Comparison of ENCODE assay signal across 1 cellular context in the genomic region with DNA sequence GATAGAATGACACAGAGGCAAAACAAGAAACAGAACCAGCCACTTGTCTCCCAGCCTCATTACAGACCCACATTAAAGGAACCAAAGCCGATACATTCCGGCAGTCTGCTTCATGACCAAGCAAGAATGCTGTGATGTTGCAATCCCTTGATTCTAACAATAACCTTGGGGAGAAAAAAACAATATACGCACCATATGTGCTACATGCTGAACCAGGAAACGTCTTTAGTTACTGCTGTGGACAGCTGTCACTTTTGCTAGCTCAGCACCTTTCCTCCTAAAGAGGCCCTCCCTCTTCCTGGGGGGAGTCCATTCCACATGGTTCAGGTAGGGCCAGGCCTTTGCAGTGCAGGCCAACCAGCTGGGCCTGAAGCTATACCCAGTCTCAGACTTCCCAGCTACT.
TF ChIP-seq lines count a peak whose summit lies in the region.

No MANE protein-coding gene starts in this region.

TF ChIP-seq in K562, 482 proteins besides CTCF, POLR2A, EP300 and RAD21 (continued from another document and continues in another):
- TF ChIP-seq, protein P1, sequence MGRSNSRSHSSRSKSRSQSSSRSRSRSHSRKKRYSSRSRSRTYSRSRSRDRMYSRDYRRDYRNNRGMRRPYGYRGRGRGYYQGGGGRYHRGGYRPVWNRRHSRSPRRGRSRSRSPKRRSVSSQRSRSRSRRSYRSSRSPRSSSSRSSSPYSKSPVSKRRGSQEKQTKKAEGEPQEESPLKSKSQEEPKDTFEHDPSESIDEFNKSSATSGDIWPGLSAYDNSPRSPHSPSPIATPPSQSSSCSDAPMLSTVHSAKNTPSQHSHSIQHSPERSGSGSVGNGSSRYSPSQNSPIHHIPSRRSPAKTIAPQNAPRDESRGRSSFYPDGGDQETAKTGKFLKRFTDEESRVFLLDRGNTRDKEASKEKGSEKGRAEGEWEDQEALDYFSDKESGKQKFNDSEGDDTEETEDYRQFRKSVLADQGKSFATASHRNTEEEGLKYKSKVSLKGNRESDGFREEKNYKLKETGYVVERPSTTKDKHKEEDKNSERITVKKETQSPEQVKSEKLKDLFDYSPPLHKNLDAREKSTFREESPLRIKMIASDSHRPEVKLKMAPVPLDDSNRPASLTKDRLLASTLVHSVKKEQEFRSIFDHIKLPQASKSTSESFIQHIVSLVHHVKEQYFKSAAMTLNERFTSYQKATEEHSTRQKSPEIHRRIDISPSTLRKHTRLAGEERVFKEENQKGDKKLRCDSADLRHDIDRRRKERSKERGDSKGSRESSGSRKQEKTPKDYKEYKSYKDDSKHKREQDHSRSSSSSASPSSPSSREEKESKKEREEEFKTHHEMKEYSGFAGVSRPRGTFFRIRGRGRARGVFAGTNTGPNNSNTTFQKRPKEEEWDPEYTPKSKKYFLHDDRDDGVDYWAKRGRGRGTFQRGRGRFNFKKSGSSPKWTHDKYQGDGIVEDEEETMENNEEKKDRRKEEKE (IDR thresholded peaks at IDR 0.05; ENCODE audit: borderline replicate concordance in 1 of 2, control insufficient read depth in 1 of 2, low read depth in 2 of 2, low read length in 1 of 2), result no peak
- TF ChIP-seq EHMT2 (IDR thresholded peaks at IDR 0.05) (0 out of 2 replicates have a peak, but pooled peaks have one; percentile 36), ELF1 (tag; IDR thresholded peaks at IDR 0.05) (peak; percentile 52), MEF2D (tag; conservative IDR thresholded peaks at IDR 0.05; ENCODE audit: low read depth) (peak; percentile 85), MAZ (CRISPR knock-in tag; conservative IDR thresholded peaks at IDR 0.05 in 1 of 2, IDR thresholded peaks at IDR 0.05 in 1 of 2) (0 out of 4 replicates have a peak, but pooled peaks of 1 of the 2 experiments have one; percentile 41), FOXK2 (conservative IDR thresholded peaks at IDR 0.05 in 1 of 2, IDR thresholded peaks at IDR 0.05 in 1 of 2; ENCODE audit: low read depth in 2 of 2) (peak; percentile 31 to 67; a peak in 2 of 4 replicates), ZNF324 (CRISPR knock-in tag; IDR thresholded peaks at IDR 0.05) (no peak), TEAD2 (tag; IDR thresholded peaks at IDR 0.05) (peak; percentile 80; the same call in 1 of the 2 replicates), ZNF239 (CRISPR knock-in tag; IDR thresholded peaks at IDR 0.05) (no peak), TAF9B (IDR thresholded peaks at IDR 0.05; ENCODE audit: partially characterized antibody) (peak; percentile 77), TRIM24 (IDR thresholded peaks at IDR 0.05) (peak; percentile 70 to 73; a peak in 3 of 4 replicates), JUND (IDR thresholded peaks at IDR 0.05; ENCODE audit: borderline replicate concordance, low read depth, low read length) (peak; percentile 10; the same call in 1 of the 2 replicates), JUND (tag; IDR thresholded peaks at IDR 0.05; ENCODE audit: borderline replicate concordance, low read depth, low read length) (no peak), SOX6 (IDR thresholded peaks at IDR 0.05) (peak; percentile 93), MTA3 (IDR thresholded peaks at IDR 0.05; ENCODE audit: borderline replicate concordance) (peak; percentile 22; the same call in 1 of the 2 replicates), ZNF253 (CRISPR knock-in tag; conservative IDR thresholded peaks at IDR 0.05) (no peak), ZNF766 (CRISPR knock-in tag; conservative IDR thresholded peaks at IDR 0.05) (peak; percentile 50; the same call in 1 of the 2 replicates), NFE2 (IDR thresholded peaks at IDR 0.05; ENCODE audit: low read depth) (peak; percentile 79), ETV1 (tag; conservative IDR thresholded peaks at IDR 0.05; ENCODE audit: low read depth) (0 out of 2 replicates have a peak, but pooled peaks have one; percentile 22), BRD4 (IDR thresholded peaks at IDR 0.05) (no peak), CC2D1A (IDR thresholded peaks at IDR 0.05) (no peak), HDAC1 (IDR thresholded peaks at IDR 0.05) (no peak), MCM7 (IDR thresholded peaks at IDR 0.05) (no peak), TEAD1 (CRISPR knock-in tag; IDR thresholded peaks at IDR 0.05) (0 out of 4 replicates have a peak, but pooled peaks of 1 of the 2 experiments have one; percentile 36), ZNF384 (IDR thresholded peaks at IDR 0.05; ENCODE audit: low read depth, low read length) (peak; percentile 41; the same call in 1 of the 2 replicates)
- TF ChIP-seq, protein P2, sequence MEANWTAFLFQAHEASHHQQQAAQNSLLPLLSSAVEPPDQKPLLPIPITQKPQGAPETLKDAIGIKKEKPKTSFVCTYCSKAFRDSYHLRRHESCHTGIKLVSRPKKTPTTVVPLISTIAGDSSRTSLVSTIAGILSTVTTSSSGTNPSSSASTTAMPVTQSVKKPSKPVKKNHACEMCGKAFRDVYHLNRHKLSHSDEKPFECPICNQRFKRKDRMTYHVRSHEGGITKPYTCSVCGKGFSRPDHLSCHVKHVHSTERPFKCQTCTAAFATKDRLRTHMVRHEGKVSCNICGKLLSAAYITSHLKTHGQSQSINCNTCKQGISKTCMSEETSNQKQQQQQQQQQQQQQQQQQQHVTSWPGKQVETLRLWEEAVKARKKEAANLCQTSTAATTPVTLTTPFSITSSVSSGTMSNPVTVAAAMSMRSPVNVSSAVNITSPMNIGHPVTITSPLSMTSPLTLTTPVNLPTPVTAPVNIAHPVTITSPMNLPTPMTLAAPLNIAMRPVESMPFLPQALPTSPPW (CRISPR knock-in tag; IDR thresholded peaks at IDR 0.05), result peak; percentile 41
- TF ChIP-seq, protein P3, sequence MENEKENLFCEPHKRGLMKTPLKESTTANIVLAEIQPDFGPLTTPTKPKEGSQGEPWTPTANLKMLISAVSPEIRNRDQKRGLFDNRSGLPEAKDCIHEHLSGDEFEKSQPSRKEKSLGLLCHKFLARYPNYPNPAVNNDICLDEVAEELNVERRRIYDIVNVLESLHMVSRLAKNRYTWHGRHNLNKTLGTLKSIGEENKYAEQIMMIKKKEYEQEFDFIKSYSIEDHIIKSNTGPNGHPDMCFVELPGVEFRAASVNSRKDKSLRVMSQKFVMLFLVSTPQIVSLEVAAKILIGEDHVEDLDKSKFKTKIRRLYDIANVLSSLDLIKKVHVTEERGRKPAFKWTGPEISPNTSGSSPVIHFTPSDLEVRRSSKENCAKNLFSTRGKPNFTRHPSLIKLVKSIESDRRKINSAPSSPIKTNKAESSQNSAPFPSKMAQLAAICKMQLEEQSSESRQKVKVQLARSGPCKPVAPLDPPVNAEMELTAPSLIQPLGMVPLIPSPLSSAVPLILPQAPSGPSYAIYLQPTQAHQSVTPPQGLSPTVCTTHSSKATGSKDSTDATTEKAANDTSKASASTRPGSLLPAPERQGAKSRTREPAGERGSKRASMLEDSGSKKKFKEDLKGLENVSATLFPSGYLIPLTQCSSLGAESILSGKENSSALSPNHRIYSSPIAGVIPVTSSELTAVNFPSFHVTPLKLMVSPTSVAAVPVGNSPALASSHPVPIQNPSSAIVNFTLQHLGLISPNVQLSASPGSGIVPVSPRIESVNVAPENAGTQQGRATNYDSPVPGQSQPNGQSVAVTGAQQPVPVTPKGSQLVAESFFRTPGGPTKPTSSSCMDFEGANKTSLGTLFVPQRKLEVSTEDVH (IDR thresholded peaks at IDR 0.05; ENCODE audit: low read depth, partially characterized antibody), result no peak
- TF ChIP-seq, protein P4, sequence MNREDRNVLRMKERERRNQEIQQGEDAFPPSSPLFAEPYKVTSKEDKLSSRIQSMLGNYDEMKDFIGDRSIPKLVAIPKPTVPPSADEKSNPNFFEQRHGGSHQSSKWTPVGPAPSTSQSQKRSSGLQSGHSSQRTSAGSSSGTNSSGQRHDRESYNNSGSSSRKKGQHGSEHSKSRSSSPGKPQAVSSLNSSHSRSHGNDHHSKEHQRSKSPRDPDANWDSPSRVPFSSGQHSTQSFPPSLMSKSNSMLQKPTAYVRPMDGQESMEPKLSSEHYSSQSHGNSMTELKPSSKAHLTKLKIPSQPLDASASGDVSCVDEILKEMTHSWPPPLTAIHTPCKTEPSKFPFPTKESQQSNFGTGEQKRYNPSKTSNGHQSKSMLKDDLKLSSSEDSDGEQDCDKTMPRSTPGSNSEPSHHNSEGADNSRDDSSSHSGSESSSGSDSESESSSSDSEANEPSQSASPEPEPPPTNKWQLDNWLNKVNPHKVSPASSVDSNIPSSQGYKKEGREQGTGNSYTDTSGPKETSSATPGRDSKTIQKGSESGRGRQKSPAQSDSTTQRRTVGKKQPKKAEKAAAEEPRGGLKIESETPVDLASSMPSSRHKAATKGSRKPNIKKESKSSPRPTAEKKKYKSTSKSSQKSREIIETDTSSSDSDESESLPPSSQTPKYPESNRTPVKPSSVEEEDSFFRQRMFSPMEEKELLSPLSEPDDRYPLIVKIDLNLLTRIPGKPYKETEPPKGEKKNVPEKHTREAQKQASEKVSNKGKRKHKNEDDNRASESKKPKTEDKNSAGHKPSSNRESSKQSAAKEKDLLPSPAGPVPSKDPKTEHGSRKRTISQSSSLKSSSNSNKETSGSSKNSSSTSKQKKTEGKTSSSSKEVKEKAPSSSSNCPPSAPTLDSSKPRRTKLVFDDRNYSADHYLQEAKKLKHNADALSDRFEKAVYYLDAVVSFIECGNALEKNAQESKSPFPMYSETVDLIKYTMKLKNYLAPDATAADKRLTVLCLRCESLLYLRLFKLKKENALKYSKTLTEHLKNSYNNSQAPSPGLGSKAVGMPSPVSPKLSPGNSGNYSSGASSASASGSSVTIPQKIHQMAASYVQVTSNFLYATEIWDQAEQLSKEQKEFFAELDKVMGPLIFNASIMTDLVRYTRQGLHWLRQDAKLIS (CRISPR knock-in tag; IDR thresholded peaks at IDR 0.05), result no peak
- TF ChIP-seq, protein P5, sequence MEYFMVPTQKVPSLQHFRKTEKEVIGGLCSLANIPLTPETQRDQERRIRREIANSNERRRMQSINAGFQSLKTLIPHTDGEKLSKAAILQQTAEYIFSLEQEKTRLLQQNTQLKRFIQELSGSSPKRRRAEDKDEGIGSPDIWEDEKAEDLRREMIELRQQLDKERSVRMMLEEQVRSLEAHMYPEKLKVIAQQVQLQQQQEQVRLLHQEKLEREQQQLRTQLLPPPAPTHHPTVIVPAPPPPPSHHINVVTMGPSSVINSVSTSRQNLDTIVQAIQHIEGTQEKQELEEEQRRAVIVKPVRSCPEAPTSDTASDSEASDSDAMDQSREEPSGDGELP (CRISPR knock-in tag; IDR thresholded peaks at IDR 0.05; ENCODE audit: borderline replicate concordance), result peak; percentile 79
- TF ChIP-seq, protein P6, sequence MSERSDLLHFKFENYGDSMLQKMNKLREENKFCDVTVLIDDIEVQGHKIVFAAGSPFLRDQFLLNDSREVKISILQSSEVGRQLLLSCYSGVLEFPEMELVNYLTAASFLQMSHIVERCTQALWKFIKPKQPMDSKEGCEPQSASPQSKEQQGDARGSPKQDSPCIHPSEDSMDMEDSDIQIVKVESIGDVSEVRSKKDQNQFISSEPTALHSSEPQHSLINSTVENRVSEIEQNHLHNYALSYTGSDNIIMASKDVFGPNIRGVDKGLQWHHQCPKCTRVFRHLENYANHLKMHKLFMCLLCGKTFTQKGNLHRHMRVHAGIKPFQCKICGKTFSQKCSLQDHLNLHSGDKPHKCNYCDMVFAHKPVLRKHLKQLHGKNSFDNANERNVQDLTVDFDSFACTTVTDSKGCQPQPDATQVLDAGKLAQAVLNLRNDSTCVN (CRISPR knock-in tag; IDR thresholded peaks at IDR 0.05), result no peak
- TF ChIP-seq, protein P7, sequence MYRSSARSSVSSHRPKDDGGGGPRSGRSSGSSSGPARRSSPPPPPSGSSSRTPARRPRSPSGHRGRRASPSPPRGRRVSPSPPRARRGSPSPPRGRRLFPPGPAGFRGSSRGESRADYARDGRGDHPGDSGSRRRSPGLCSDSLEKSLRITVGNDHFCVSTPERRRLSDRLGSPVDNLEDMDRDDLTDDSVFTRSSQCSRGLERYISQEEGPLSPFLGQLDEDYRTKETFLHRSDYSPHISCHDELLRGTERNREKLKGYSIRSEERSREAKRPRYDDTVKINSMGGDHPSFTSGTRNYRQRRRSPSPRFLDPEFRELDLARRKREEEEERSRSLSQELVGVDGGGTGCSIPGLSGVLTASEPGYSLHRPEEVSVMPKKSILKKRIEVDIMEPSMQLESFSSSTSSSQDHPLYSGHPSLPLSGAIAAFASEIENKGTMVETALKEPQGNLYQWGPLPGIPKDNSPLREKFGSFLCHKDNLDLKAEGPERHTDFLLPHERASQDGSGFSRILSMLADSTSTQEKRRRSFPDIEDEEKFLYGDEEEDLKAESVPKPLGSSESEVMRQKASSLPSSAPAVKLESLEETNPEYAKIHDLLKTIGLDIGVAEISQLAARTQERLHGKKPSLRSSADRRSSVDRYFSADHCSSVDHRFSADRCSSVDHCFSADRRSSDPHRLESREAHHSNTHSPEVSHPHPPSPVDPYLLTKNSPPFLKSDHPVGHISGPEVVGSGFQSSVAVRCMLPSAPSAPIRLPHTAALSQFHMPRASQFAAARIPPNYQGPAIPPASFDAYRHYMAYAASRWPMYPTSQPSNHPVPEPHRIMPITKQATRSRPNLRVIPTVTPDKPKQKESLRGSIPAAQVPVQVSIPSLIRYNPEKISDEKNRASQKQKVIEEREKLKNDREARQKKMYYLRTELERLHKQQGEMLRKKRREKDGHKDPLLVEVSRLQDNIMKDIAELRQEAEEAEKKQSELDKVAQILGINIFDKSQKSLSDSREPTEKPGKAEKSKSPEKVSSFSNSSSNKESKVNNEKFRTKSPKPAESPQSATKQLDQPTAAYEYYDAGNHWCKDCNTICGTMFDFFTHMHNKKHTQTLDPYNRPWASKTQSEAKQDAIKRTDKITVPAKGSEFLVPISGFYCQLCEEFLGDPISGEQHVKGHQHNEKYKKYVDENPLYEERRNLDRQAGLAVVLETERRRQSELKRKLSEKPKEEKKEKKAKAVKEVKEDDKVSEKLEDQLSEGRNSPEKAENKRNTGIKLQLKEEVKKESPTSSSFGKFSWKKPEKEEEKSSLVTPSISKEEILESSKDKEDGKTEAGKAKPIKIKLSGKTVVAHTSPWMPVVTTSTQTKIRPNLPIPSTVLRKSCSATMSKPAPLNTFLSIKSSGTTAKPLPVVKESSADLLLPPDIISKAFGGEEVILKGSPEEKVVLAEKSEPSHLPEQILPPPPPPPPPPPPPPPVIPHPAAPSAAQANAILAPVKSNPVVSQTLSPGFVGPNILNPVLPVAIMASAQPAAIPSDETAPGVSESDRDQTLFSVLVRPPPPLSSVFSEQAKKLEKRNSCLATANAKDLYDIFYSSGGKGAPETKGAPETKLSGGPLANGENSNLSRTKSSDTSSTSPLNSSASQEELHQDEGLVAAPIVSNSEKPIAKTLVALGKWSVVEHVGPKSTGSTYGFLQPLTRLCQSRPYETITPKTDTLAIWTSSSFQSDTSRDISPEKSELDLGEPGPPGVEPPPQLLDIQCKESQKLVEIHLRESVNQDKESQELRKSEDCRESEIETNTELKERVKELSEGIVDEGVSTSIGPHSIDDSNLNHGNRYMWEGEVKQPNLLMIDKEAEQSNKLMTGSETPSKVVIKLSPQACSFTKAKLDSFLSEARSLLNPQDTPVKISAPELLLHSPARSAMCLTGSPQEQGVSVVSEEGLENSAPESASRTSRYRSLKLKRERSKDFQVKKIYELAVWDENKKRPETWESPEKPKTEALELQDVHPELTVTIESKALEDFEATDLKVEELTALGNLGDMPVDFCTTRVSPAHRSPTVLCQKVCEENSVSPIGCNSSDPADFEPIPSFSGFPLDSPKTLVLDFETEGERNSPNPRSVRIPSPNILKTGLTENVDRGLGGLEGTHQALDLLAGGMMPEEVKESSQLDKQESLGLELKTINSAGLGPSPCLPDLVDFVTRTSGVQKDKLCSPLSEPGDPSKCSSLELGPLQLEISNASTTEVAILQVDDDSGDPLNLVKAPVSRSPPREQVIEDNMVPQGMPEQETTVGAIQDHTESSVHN (IDR thresholded peaks at IDR 0.05; ENCODE audit: borderline replicate concordance in 1 of 2, low read depth in 1 of 2), result 0 out of 4 replicates have a peak, but pooled peaks of 1 of the 2 experiments have one; percentile 48
